In the genomic region with DNA sequence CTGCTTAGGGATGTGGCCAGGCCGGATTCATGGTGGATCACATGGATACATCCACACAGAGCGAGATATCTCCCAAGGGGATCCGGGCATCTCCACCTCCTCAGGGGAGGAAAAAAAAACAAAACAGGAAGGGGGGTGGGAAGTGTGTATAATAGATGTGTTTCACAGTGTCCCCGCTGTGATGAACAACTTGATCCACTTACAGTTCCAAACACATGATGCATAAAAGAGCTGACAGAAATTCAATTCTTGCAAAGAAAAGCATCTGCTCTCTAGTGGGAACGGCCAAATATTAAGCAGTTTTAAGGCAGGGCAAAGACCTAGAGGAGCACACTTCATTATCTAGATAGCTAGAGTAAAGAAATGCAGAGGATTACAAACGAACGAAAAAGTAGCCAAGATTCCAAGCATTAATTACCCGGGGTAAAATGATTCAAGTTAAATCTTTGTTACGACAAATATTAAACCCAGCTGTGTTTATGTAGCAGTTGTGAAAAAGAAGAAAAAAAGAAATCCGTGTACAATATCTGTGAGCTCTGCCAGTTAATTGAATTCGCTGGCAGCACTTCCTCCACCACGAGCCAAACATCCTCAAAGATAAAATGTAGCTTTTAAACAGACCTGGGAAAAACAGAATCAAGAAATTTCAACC, we compare ENCODE assay signal across 14 cellular contexts.
DNase-seq lines count a peak whose midpoint lies in the region; ATAC-seq and TF ChIP-seq lines count a peak whose summit lies in the region.
"Had no signal": no experiment of that assay in that cellular context is flagged by ENCODE, and none has a peak within 500 bp of the region (broad histone marks: within the 10 kb centered on the region; RNA-seq: fewer than 3 reads in every experiment).

No MANE protein-coding gene starts in this region.

- H3K36me3 ChIP-seq in adipocyte (ENCODE audit: control insufficient read depth, insufficient read depth, low read length, severe bottlenecking) = no peaks in the 10 kb centered on the region
- no peaks in the 10 kb centered on the region for H3K36me3 ChIP-seq in left ventricle myocardium inferior
- H3K36me3 ChIP-seq: adrenal gland, thyroid gland had no signal

- no peak for TF ChIP-seq CTCF in left ventricle myocardium inferior (IDR thresholded peaks at IDR 0.05; ENCODE audit: borderline replicate concordance)

- H3K4me1 ChIP-seq in adipocyte (ENCODE audit: control insufficient read depth, insufficient read depth, low read length) (peaks cover 11% of the 10 kb centered on the region), left ventricle myocardium inferior (peaks cover 21% of the 10 kb centered on the region)
- H3K4me1 ChIP-seq: A549, adrenal gland, thyroid gland had no signal

- DNase-seq in NCI-H2107 treated with DMSO at 0.1 percent for 48 hours (lab: John Stamatoyannopoulos, UW; ENCODE audit: unreplicated experiment) = peak; percentile 89
- no peak for DNase-seq in NCI-H2107 (lab: John Stamatoyannopoulos, UW)
- DNase-seq in adipocyte (ENCODE audit: low read depth) = peak; percentile 68
- DNase-seq in left ventricle myocardium inferior = peak; percentile 33
- DNase-seq in stromal cell of bone marrow (ENCODE audit: low read depth) = peak; percentile 13
- no peak for DNase-seq in NCI-H510A treated with DMSO at 0.1 percent for 48 hours (lab: John Stamatoyannopoulos, UW)
- no peak for DNase-seq in SKM-1 (lab: John Stamatoyannopoulos, UW; ENCODE audit: unreplicated experiment)
- DNase-seq: NCI-H510A; stimulated activated CD4-positive, alpha-beta T cell treated with anti-CD3 and anti-CD28 coated beads, Interleukin-4, amount 100 ng/mL, for 1 hour; SW 1271; thyroid gland had no signal

- intact Hi-C loops in left ventricle myocardium inferior (cut with micrococcal nuclease) = no loop called here

- no peak for ATAC-seq in GM18873 (IDR thresholded peaks at IDR 0.05; ENCODE audit: low FRiP score, unreplicated experiment)
- ATAC-seq: A549 had no signal

- H3K9me3 ChIP-seq in adipocyte (ENCODE audit: control insufficient read depth, low read length) (no peaks in the 10 kb centered on the region), left ventricle myocardium inferior (replicated peaks) (no peaks in the 10 kb centered on the region)
- H3K9me3 ChIP-seq: A549, adrenal gland, thyroid gland had no signal

- peak overlapping the region; percentile 74 for H3K27ac ChIP-seq in left ventricle myocardium inferior (replicated peaks)
- H3K27ac ChIP-seq: A549, adrenal gland, thyroid gland had no signal

- no peak overlapping the region for H3K9ac ChIP-seq in adipocyte (ENCODE audit: low read length)

- H3K27me3 ChIP-seq in adipocyte (replicated peaks; ENCODE audit: control insufficient read depth, insufficient read depth, low read length) (no peaks in the 10 kb centered on the region), left ventricle myocardium inferior (ENCODE audit: low read depth) (no peaks in the 10 kb centered on the region)
- H3K27me3 ChIP-seq: adrenal gland, thyroid gland had no signal

- H3K4me3 ChIP-seq in adipocyte (ENCODE audit: low read length) = peak overlapping the region; percentile 23
- peak overlapping the region; percentile 3 for H3K4me3 ChIP-seq in left ventricle myocardium inferior
- H3K4me3 ChIP-seq: A549, adrenal gland, thyroid gland had no signal

Comparison
In these comparisons a context has a peak if more than half of its experiments do, and no peak if none do; other contexts are left out.
1. DNase-seq: peak in NCI-H2107 treated with DMSO at 0.1 percent for 48 hours (single experiment), adipocyte (single experiment), left ventricle myocardium inferior (single experiment) and stromal cell of bone marrow (single experiment); none in NCI-H2107 (single experiment), NCI-H510A treated with DMSO at 0.1 percent for 48 hours (single experiment) and SKM-1 (single experiment).